Comparison of ENCODE assay signal across 1 cellular context in genomic region chr10:124708246-124708779, GRCh38.
TF ChIP-seq lines count a peak whose summit lies in the region.

No MANE protein-coding gene starts in this region.

TF ChIP-seq in HepG2, 621 proteins besides CTCF, POLR2A, EP300 and RAD21 (continued from another document and continues in another):
- TF ChIP-seq THAP9 (CRISPR knock-in tag; IDR thresholded peaks at IDR 0.05; ENCODE audit: borderline replicate concordance) (peak; percentile 48; the same call in 1 of the 2 replicates), MTA3 (CRISPR knock-in tag; IDR thresholded peaks at IDR 0.05) (no peak), ZNF614 (CRISPR knock-in tag; IDR thresholded peaks at IDR 0.05; ENCODE audit: borderline replicate concordance) (peak; percentile 65), FOXP1 (IDR thresholded peaks at IDR 0.05) (no peak), FOXP1 (CRISPR knock-in tag; IDR thresholded peaks at IDR 0.05) (peak; percentile 97), EEA1 (CRISPR knock-in tag; IDR thresholded peaks at IDR 0.05; ENCODE audit: borderline replicate concordance) (no peak), KAT2B (IDR thresholded peaks at IDR 0.05; ENCODE audit: borderline replicate concordance, low read depth, low read length) (peak; percentile 85), JARID2 (CRISPR knock-in tag; IDR thresholded peaks at IDR 0.05; ENCODE audit: insufficient replicate concordance) (no peak), REPIN1 (CRISPR knock-in tag; IDR thresholded peaks at IDR 0.05; ENCODE audit: borderline replicate concordance, low read depth) (no peak), EZH2 (conservative IDR thresholded peaks at IDR 0.05; ENCODE audit: low read depth, low read length) (no peak), NPAS2 (CRISPR knock-in tag; IDR thresholded peaks at IDR 0.05; ENCODE audit: borderline replicate concordance) (no peak), TRIM22 (IDR thresholded peaks at IDR 0.05) (no peak), ZNF615 (CRISPR knock-in tag; IDR thresholded peaks at IDR 0.05; ENCODE audit: borderline replicate concordance) (no peak), ZFP36 (IDR thresholded peaks at IDR 0.05; ENCODE audit: borderline replicate concordance, low read depth, low read length, partially characterized antibody) (no peak), ZSCAN25 (CRISPR knock-in tag; IDR thresholded peaks at IDR 0.05) (peak; percentile 91), ZNF253 (CRISPR knock-in tag; IDR thresholded peaks at IDR 0.05; ENCODE audit: borderline replicate concordance) (no peak), LBX2 (CRISPR knock-in tag; IDR thresholded peaks at IDR 0.05; ENCODE audit: borderline replicate concordance) (no peak), ZNF761 (CRISPR knock-in tag; conservative IDR thresholded peaks at IDR 0.05) (no peak), FOXJ3 (CRISPR knock-in tag; IDR thresholded peaks at IDR 0.05; ENCODE audit: borderline replicate concordance) (no peak), MIER3 (CRISPR knock-in tag; IDR thresholded peaks at IDR 0.05; ENCODE audit: borderline replicate concordance) (no peak), HMGXB4 (CRISPR knock-in tag; IDR thresholded peaks at IDR 0.05; ENCODE audit: borderline replicate concordance in 1 of 2, low read depth in 1 of 2) (no peak), ZC3H4 (CRISPR knock-in tag; IDR thresholded peaks at IDR 0.05; ENCODE audit: borderline replicate concordance) (no peak), ZBTB33 (CRISPR knock-in tag; IDR thresholded peaks at IDR 0.05) (no peak), TCF7L2 (IDR thresholded peaks at IDR 0.05; ENCODE audit: low read depth, low read length) (no peak), ISX (CRISPR knock-in tag; conservative IDR thresholded peaks at IDR 0.05) (no peak), ZNF841 (CRISPR knock-in tag; IDR thresholded peaks at IDR 0.05; ENCODE audit: borderline replicate concordance) (no peak), NFYB (CRISPR knock-in tag; IDR thresholded peaks at IDR 0.05) (no peak), MAX (IDR thresholded peaks at IDR 0.05) (peak; percentile 26; the same call in 1 of the 2 replicates), ATF5 (CRISPR knock-in tag; IDR thresholded peaks at IDR 0.05; ENCODE audit: low read depth) (no peak), ZNF709 (CRISPR knock-in tag; IDR thresholded peaks at IDR 0.05) (no peak), TMF1 (CRISPR knock-in tag; IDR thresholded peaks at IDR 0.05; ENCODE audit: low read depth) (no peak), CHCHD3 (CRISPR knock-in tag; IDR thresholded peaks at IDR 0.05) (no peak), SOX13 (IDR thresholded peaks at IDR 0.05) (no peak), SOX13 (CRISPR knock-in tag; conservative IDR thresholded peaks at IDR 0.05 in 1 of 2, IDR thresholded peaks at IDR 0.05 in 1 of 2) (peak in 1 of 2 experiments; percentile 61; a peak in 2 of 4 replicates), ZNF451 (CRISPR knock-in tag; IDR thresholded peaks at IDR 0.05) (no peak), FOXA3 (CRISPR knock-in tag; IDR thresholded peaks at IDR 0.05) (peak; percentile 76), ZNF678 (CRISPR knock-in tag; IDR thresholded peaks at IDR 0.05) (no peak), HNF1B (CRISPR knock-in tag; IDR thresholded peaks at IDR 0.05) (no peak), PATZ1 (CRISPR knock-in tag; IDR thresholded peaks at IDR 0.05) (peak; percentile 45), ZNF430 (CRISPR knock-in tag; IDR thresholded peaks at IDR 0.05) (peak; percentile 50; the same call in 1 of the 2 replicates), ARNTL (CRISPR knock-in tag; IDR thresholded peaks at IDR 0.05) (no peak), MIER2 (CRISPR knock-in tag; IDR thresholded peaks at IDR 0.05) (no peak), ZNF557 (CRISPR knock-in tag; IDR thresholded peaks at IDR 0.05) (no peak), ZNF777 (CRISPR knock-in tag; IDR thresholded peaks at IDR 0.05) (no peak), JUN (CRISPR knock-in tag; IDR thresholded peaks at IDR 0.05) (no peak), ZNF274 (CRISPR knock-in tag; IDR thresholded peaks at IDR 0.05) (0 out of 2 replicates have a peak, but pooled peaks have one; percentile 34), GRHL1 (CRISPR knock-in tag; conservative IDR thresholded peaks at IDR 0.05) (no peak), SIX1 (CRISPR knock-in tag; IDR thresholded peaks at IDR 0.05; ENCODE audit: borderline replicate concordance) (no peak), TBX2 (CRISPR knock-in tag; IDR thresholded peaks at IDR 0.05; ENCODE audit: borderline replicate concordance) (peak; percentile 90), NR2F2 (IDR thresholded peaks at IDR 0.05; ENCODE audit: borderline replicate concordance, low read depth) (no peak), FLYWCH1 (CRISPR knock-in tag; IDR thresholded peaks at IDR 0.05) (no peak), ZNF576 (CRISPR knock-in tag; IDR thresholded peaks at IDR 0.05) (no peak), PCBP1 (IDR thresholded peaks at IDR 0.05; ENCODE audit: borderline replicate concordance, low read depth, low read length) (no peak), ZNF589 (CRISPR knock-in tag; conservative IDR thresholded peaks at IDR 0.05) (0 out of 2 replicates have a peak, but pooled peaks have one; percentile 60), ZNF564 (CRISPR knock-in tag; IDR thresholded peaks at IDR 0.05) (no peak)
